Comparison of ENCODE assay signal across 13 cellular contexts in genomic region chr3:120506076-120506827, GRCh38. TPM values are rescaled to one million over a fixed set of nuclear protein-coding genes. Genes with fewer than 3 reads are reported as not detected.
A peak's percentile ranks its signal among the peaks of the same experiment; 100 is the strongest.
DNase-seq lines count a peak whose midpoint lies in the region; ATAC-seq and TF ChIP-seq lines count a peak whose summit lies in the region.
"Had no signal": no experiment of that assay in that cellular context is flagged by ENCODE, and none has a peak within 500 bp of the region (broad histone marks: within the 10 kb centered on the region; RNA-seq: fewer than 3 reads in every experiment).

No MANE protein-coding gene starts in this region.

- ATAC-seq in right lobe of liver (peak in 3 of 4 donors; percentile 24 to 45 (median 40)), GM21390 (IDR thresholded peaks at IDR 0.05; ENCODE audit: unreplicated experiment) (no peak), HG02798 (IDR thresholded peaks at IDR 0.05; ENCODE audit: poor library complexity, unreplicated experiment) (no peak)
- ATAC-seq: stimulated activated naive CD8-positive, alpha-beta T cell treated with anti-CD3 and anti-CD28 coated beads, Interleukin-15, amount 100 ng/mL, for 72 hours had no signal

- H3K27me3 ChIP-seq in MG63: no peaks in the 10 kb centered on the region
- no peaks in the 10 kb centered on the region for H3K27me3 ChIP-seq in right lobe of liver
- H3K27me3 ChIP-seq: BLaER1 treated with 17β-estradiol and CSF1 and Interleukin-3, amounts not matched to agents 10 nM and 100 nM; esophagus squamous epithelium had no signal

- 61% methylated on average over 5 of the region's 5 CpGs for WGBS in right lobe of liver (ENCODE audit: insufficient coverage, low coverage, low lambda C conversion rate, missing lambda C conversion rate)

- H3K4me3 ChIP-seq in MG63 (no peak overlapping the region), right lobe of liver (no peak overlapping the region)
- H3K4me3 ChIP-seq: BLaER1 treated with 17β-estradiol and CSF1 and Interleukin-3, amounts not matched to agents 10 nM and 100 nM had no signal

- TF ChIP-seq CTCF in C4-2B (conservative IDR thresholded peaks at IDR 0.05) (no peak), right lobe of liver (IDR thresholded peaks at IDR 0.05) (no peak)

- H3K27ac ChIP-seq in C4-2B (peak overlapping the region; percentile 61; the same call in 1 of the 2 replicates), right lobe of liver (no peak overlapping the region)
- H3K27ac ChIP-seq: BLaER1 treated with 17β-estradiol and CSF1 and Interleukin-3, amounts not matched to agents 10 nM and 100 nM had no signal

- H3K4me1 ChIP-seq in right lobe of liver: peaks cover 0 to 8% (median 0%) of the 10 kb centered on the region in 4 donors

- TF ChIP-seq POLR2A in right lobe of liver (IDR thresholded peaks at IDR 0.05): no peak

- H3K9me3 ChIP-seq in MG63 (peaks cover 17% of the 10 kb centered on the region), right lobe of liver (no peaks in the 10 kb centered on the region)
- H3K9me3 ChIP-seq: esophagus squamous epithelium had no signal

- H3K36me3 ChIP-seq in MG63: no peaks in the 10 kb centered on the region
- H3K36me3 ChIP-seq in right lobe of liver: no peaks in the 10 kb centered on the region
- H3K36me3 ChIP-seq: BLaER1 treated with 17β-estradiol and CSF1 and Interleukin-3, amounts not matched to agents 10 nM and 100 nM; esophagus squamous epithelium had no signal

- DNase-seq in MG63 (peak; percentile 23), cerebellum (ENCODE audit: low spot score) (peak; percentile 8), right lobe of liver (no peak), AML-193 (lab: John Stamatoyannopoulos, UW) (no peak), GM19238 (ENCODE audit: insufficient read length, low spot score) (no peak)
- DNase-seq: esophagus squamous epithelium; islet precursor cell; stimulated activated CD4-positive, alpha-beta T cell treated with anti-CD3 and anti-CD28 coated beads, Interleukin-4, amount 100 ng/mL, for 1 hour; stimulated activated naive CD8-positive, alpha-beta T cell treated with anti-CD3 and anti-CD28 coated beads, Interleukin-15, amount 100 ng/mL, for 72 hours had no signal

- intact Hi-C loops in right lobe of liver (cut with DNase I): no loop called here

RNA-seq across cellular contexts. Expression of gene FSTL1, which starts 55.5 kb away (rescaled TPM):
- 642 and 656 TPM in 2 replicates for total RNA-seq in MG63 (2014; rRNA removed; shearing (Covaris generic); ENCODE audit: low replicate concordance)
- total RNA-seq in cerebellum (66.6 TPM), right lobe of liver (10 to 100 TPM; 32.8 to 50.0 (median 45.5) TPM)

Comparison
In these comparisons a context has a peak if more than half of its experiments do, and no peak if none do; other contexts are left out.
1. DNase-seq: peak in MG63 (single experiment) and cerebellum (single experiment); none in right lobe of liver (0 of 3), AML-193 (0 of 2) and GM19238 (single experiment).
2. ATAC-seq: peak in right lobe of liver (3 of 4); none in GM21390 (single experiment) and HG02798 (single experiment).